ENCODE assay signal across 8 cellular contexts in genomic region chr7:30027915-30028748, GRCh38. TPM values are rescaled to one million over a fixed set of nuclear protein-coding genes. Genes with fewer than 3 reads are reported as not detected.
DNase-seq lines count a peak whose midpoint lies in the region; ATAC-seq, FAIRE-seq and TF ChIP-seq lines count a peak whose summit lies in the region.

A gene with protein sequence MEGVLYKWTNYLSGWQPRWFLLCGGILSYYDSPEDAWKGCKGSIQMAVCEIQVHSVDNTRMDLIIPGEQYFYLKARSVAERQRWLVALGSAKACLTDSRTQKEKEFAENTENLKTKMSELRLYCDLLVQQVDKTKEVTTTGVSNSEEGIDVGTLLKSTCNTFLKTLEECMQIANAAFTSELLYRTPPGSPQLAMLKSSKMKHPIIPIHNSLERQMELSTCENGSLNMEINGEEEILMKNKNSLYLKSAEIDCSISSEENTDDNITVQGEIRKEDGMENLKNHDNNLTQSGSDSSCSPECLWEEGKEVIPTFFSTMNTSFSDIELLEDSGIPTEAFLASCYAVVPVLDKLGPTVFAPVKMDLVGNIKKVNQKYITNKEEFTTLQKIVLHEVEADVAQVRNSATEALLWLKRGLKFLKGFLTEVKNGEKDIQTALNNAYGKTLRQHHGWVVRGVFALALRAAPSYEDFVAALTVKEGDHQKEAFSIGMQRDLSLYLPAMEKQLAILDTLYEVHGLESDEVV (plus strand): TSS chr7:30028412. CDS start chr7:30028763, 351 bp downstream.

- no peaks in the 10 kb centered on the region for H3K9me3 ChIP-seq in T-helper 17 cell (ENCODE audit: control insufficient read depth, low read length, poor library complexity, severe bottlenecking)
- no peaks in the 10 kb centered on the region for H3K9me3 ChIP-seq in psoas muscle

- H3K36me3 Mint-ChIP-seq in T-helper 17 cell (ENCODE audit: low read depth), result no peaks in the 10 kb centered on the region

- H3K27me3 Mint-ChIP-seq in T-helper 17 cell, result no peaks in the 10 kb centered on the region

- H3K4me1 ChIP-seq in psoas muscle (peaks cover 38% of the 10 kb centered on the region), urinary bladder (ENCODE audit: insufficient read depth) (no peaks in the 10 kb centered on the region)

- no peak within 1 kb of the TSS for H3K4me3 Mint-ChIP-seq in T-helper 17 cell

- TF ChIP-seq POLR2A in GM12892 (IDR thresholded peaks at IDR 0.05; ENCODE audit: low read depth, low read length), result peak; percentile 55; the same call in 1 of the 2 replicates

- WGBS in psoas muscle, 3 donors, result 0 to 1% (median 0%) methylated on average over 64 to 77 of the region's 77 CpGs
- WGBS in urinary bladder, result under 1% methylated on average over 77 of the region's 77 CpGs

- peak; percentile 88 for FAIRE-seq in GM12892 (lab: Jason Lieb, UNC)

- H3K4me1 Mint-ChIP-seq in T-helper 17 cell, result peaks cover 24% of the 10 kb centered on the region

- TF ChIP-seq CTCF in psoas muscle (IDR thresholded peaks at IDR 0.05), result no peak

- peak within 1 kb of the TSS; percentile 94 for H3K4me3 ChIP-seq in psoas muscle
- H3K4me3 ChIP-seq in urinary bladder (ENCODE audit: low read depth, low read length), result peak within 1 kb of the TSS; percentile 84

- peak; percentile 69 for DNase-seq in GM12892 (ENCODE audit: insufficient read length)
- DNase-seq in NCI-H1105 treated with DMSO at 0.1 percent for 48 hours (lab: John Stamatoyannopoulos, UW), result peak; percentile 79
- DNase-seq in T-helper 17 cell, result peak; percentile 80 to 91 (median 84)
- DNase-seq in amygdala (lab: John Stamatoyannopoulos, UW), result peak; percentile 42 to 91 (median 83)
- DNase-seq in left ventricle myocardium superior, result peak; percentile 92
- peak; percentile 89 to 92 for DNase-seq in psoas muscle

- H3K27ac ChIP-seq in psoas muscle (peak within 1 kb of the TSS; percentile 94), urinary bladder (ENCODE audit: low read depth) (peak within 1 kb of the TSS; percentile 88)

- intact Hi-C loops in left ventricle myocardium superior (cut with micrococcal nuclease) (no loop called here), psoas muscle (cut with DNase I) (loop anchor here in 1 of 2 donors (5.0 kb wide), 2 partner anchors 34 to 221 kb away; partner anchors contain the start of gene WIPF3)

- ATAC-seq in HG02678 (IDR thresholded peaks at IDR 0.05; ENCODE audit: unreplicated experiment) (peak; percentile 52), T-helper 17 cell (peak; percentile 60), left ventricle myocardium superior (peak; percentile 87), psoas muscle (peak; percentile 76 to 83 (median 82))

- H3K36me3 ChIP-seq in psoas muscle (ENCODE audit: insufficient read depth in 1 of 2, low read depth in 1 of 2), result no peaks in the 10 kb centered on the region
- no peaks in the 10 kb centered on the region for H3K36me3 ChIP-seq in urinary bladder (ENCODE audit: insufficient read depth)

- H3K27me3 ChIP-seq in psoas muscle (ENCODE audit: insufficient read depth in 3 of 3, low read length in 2 of 3), result no peaks in the 10 kb centered on the region

- H3K27ac Mint-ChIP-seq in T-helper 17 cell, result peak within 1 kb of the TSS; percentile 87

RNA-seq across cellular contexts. Expression of the gene that starts here (rescaled TPM):
- polyA plus RNA-seq in GM12892 (2012; ENCODE audit: missing spikeins), result 6.6 TPM
- total RNA-seq in T-helper 17 cell (1 to 10 TPM; 5.9 to 7.6 TPM), left ventricle myocardium superior (3.4 TPM), psoas muscle (1 to 10 TPM; 3.7 to 4.0 (median 3.7) TPM), urinary bladder (21.3 TPM)
- polyA plus RNA-seq in psoas muscle (1 to 10 TPM; 1.3 to 3.0 (median 1.5) TPM), urinary bladder (4.6 TPM)

Comparison
In these comparisons a context has a peak if more than half of its experiments do, and no peak if none do; other contexts are left out.
1. Peak in every context shown above with its lines: DNase-seq, ATAC-seq, H3K4me3 ChIP-seq and H3K27ac ChIP-seq.